14 cellular contexts compared by ENCODE assay signal in the genomic region with DNA sequence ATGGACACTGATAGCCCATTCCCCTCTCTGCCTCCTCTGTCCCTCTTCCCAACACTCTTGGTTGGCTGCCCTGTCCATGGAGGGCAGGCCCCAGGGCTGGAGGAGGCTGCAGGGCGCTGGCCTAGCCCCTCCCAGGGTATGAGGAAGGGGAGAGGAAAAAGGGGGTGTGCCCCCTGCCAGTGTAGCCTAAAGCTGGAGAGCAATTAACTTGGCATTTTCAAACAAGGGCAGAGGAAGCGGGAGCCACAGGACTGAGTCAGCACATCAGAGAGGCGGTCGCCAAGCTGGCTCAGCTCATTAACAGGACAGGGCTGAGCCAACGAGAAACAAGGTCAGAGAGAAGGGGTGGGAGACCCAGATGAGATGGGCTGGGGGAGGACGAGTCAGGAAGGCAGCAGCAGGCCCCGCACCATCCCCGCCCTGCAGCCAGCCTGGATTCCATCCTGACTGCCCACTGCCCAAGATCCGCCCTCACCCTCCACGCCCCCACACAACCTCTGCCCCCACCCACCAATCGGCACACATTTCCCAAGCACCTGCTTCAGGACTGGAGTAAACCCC.
DNase-seq lines count a peak whose midpoint lies in the region; ATAC-seq, FAIRE-seq and TF ChIP-seq lines count a peak whose summit lies in the region.
"Had no signal": no experiment of that assay in that cellular context is flagged by ENCODE, and none has a peak within 500 bp of the region (broad histone marks: within the 10 kb centered on the region; RNA-seq: fewer than 3 reads in every experiment).

No MANE protein-coding gene starts in this region.

- WGBS in psoas muscle, 3 donors, result 57 to 63% (median 59%) methylated on average over 10 to 11 of the region's 11 CpGs
- 56 to 58% methylated on average over 3 to 11 of the region's 11 CpGs for WGBS in transverse colon (ENCODE audit: low coverage in 1 of 2), 2 donors

- ATAC-seq in psoas muscle, result no peak
- ATAC-seq in GM21367 (IDR thresholded peaks at IDR 0.05; ENCODE audit: unreplicated experiment), result no peak
- ATAC-seq in activated CD8-positive, alpha-beta T cell treated with anti-CD3 and anti-CD28 coated beads, Interleukin-2, amount 10 ng/mL, durations not matched to agents 7 days and 5 days, result no peak

- H3K27me3 Mint-ChIP-seq in activated CD8-positive, alpha-beta T cell treated with anti-CD3 and anti-CD28 coated beads, Interleukin-2, amount 10 ng/mL, durations not matched to agents 7 days and 5 days (ENCODE audit: low read depth), result no peaks in the 10 kb centered on the region
- H3K27me3 Mint-ChIP-seq: activated naive CD4-positive, alpha-beta T cell treated with anti-CD3 and anti-CD28 coated beads, Interleukin-2, amount 50 U/mL, for 24 hours had no signal

- H3K9me3 ChIP-seq in psoas muscle (no peaks in the 10 kb centered on the region), transverse colon (no peaks in the 10 kb centered on the region)
- H3K9me3 ChIP-seq: SJCRH30 had no signal

- H3K4me3 ChIP-seq in bronchial epithelial cell (ENCODE audit: low read depth, low read length) (no peak overlapping the region), psoas muscle (no peak overlapping the region), transverse colon (no peak overlapping the region)
- H3K4me3 ChIP-seq: SJCRH30 had no signal

- in situ Hi-C loops in transverse colon (cut with MboI; ENCODE audit: low pct_ligation_motif_present in 1 of 4, low pct_unique_long_range_greater_than_20kb in 1 of 4, low sequenced_read_pairs in 3 of 4), result loop anchor here in 1 of 4 donors (25.0 kb wide), 2 partner anchors 484 to 1359 kb away; no protein-coding TSS in a partner anchor

- H3K4me1 ChIP-seq in psoas muscle (no peaks in the 10 kb centered on the region), transverse colon (peaks cover 0 to 6% (median 2%) of the 10 kb centered on the region in 4 donors)
- H3K4me1 ChIP-seq: SJCRH30 had no signal

- intact Hi-C loops in psoas muscle (cut with DNase I) (no loop called here), transverse colon (cut with DNase I; ENCODE audit: low total_unique reads) (no loop called here)

- DNase-seq in EL, result peak; percentile 29
- DNase-seq in M059J (ENCODE audit: low read depth), result peak; percentile 53
- peak; percentile 48 for DNase-seq in bronchial epithelial cell (ENCODE audit: low read depth)
- peak; percentile 74 for DNase-seq in mesenteric fat pad (ENCODE audit: low spot score)
- no peak for DNase-seq in psoas muscle
- no peak for DNase-seq in transverse colon
- no peak for DNase-seq in activated CD8-positive, alpha-beta T cell treated with anti-CD3 and anti-CD28 coated beads, Interleukin-2, amount 10 ng/mL, durations not matched to agents 7 days and 5 days
- DNase-seq: CD4-positive, alpha-beta memory T cell; hippocampal formation; SJCRH30; stimulated activated CD4-positive, alpha-beta T cell treated with anti-CD3 and anti-CD28 coated beads, Interleukin-12 subunit alpha, Interleukin-12 subunit beta, amount 100 ng/mL, for 4 hours had no signal

- no peaks in the 10 kb centered on the region for H3K9me3 Mint-ChIP-seq in activated CD8-positive, alpha-beta T cell treated with anti-CD3 and anti-CD28 coated beads, Interleukin-2, amount 10 ng/mL, durations not matched to agents 7 days and 5 days (ENCODE audit: insufficient read depth)
- H3K9me3 Mint-ChIP-seq: activated naive CD4-positive, alpha-beta T cell treated with anti-CD3 and anti-CD28 coated beads, Interleukin-2, amount 50 U/mL, for 24 hours; CD4-positive, alpha-beta memory T cell had no signal

- CTCF ChIA-PET in activated CD8-positive, alpha-beta T cell treated with anti-CD3 and anti-CD28 coated beads, Interleukin-2, amount 10 ng/mL, durations not matched to agents 7 days and 5 days (lab: Charles Lee), result no interaction called here

- H3K4me3 Mint-ChIP-seq in activated CD8-positive, alpha-beta T cell treated with anti-CD3 and anti-CD28 coated beads, Interleukin-2, amount 10 ng/mL, durations not matched to agents 7 days and 5 days, result no peak overlapping the region
- H3K4me3 Mint-ChIP-seq: activated naive CD4-positive, alpha-beta T cell treated with anti-CD3 and anti-CD28 coated beads, Interleukin-2, amount 50 U/mL, for 24 hours; CD4-positive, alpha-beta memory T cell had no signal

- no peak for TF ChIP-seq POLR2A in transverse colon (IDR thresholded peaks at IDR 0.05)

- FAIRE-seq in bronchial epithelial cell (lab: Jason Lieb, UNC), result no peak
- FAIRE-seq: GM12892 had no signal

- TF ChIP-seq CTCF in bronchial epithelial cell (IDR thresholded peaks at IDR 0.05; ENCODE audit: insufficient read depth, low read length, severe bottlenecking) (no peak), psoas muscle (IDR thresholded peaks at IDR 0.05) (no peak), transverse colon (IDR thresholded peaks at IDR 0.05) (no peak)

- H3K27ac Mint-ChIP-seq in activated CD8-positive, alpha-beta T cell treated with anti-CD3 and anti-CD28 coated beads, Interleukin-2, amount 10 ng/mL, durations not matched to agents 7 days and 5 days, result no peak overlapping the region
- H3K27ac Mint-ChIP-seq: activated naive CD4-positive, alpha-beta T cell treated with anti-CD3 and anti-CD28 coated beads, Interleukin-2, amount 50 U/mL, for 24 hours had no signal

- H3K36me3 ChIP-seq in bronchial epithelial cell (ENCODE audit: control insufficient read depth, insufficient read depth, low read length) (no peaks in the 10 kb centered on the region), psoas muscle (ENCODE audit: insufficient read depth in 1 of 2, low read depth in 1 of 2) (no peaks in the 10 kb centered on the region), transverse colon (no peaks in the 10 kb centered on the region)
- H3K36me3 ChIP-seq: SJCRH30 had no signal

- H3K36me3 Mint-ChIP-seq in activated CD8-positive, alpha-beta T cell treated with anti-CD3 and anti-CD28 coated beads, Interleukin-2, amount 10 ng/mL, durations not matched to agents 7 days and 5 days (ENCODE audit: low read depth), result no peaks in the 10 kb centered on the region
- H3K36me3 Mint-ChIP-seq: activated naive CD4-positive, alpha-beta T cell treated with anti-CD3 and anti-CD28 coated beads, Interleukin-2, amount 50 U/mL, for 24 hours; CD4-positive, alpha-beta memory T cell had no signal

- H3K4me1 Mint-ChIP-seq in activated CD8-positive, alpha-beta T cell treated with anti-CD3 and anti-CD28 coated beads, Interleukin-2, amount 10 ng/mL, durations not matched to agents 7 days and 5 days (ENCODE audit: low read depth), result no peaks in the 10 kb centered on the region
- H3K4me1 Mint-ChIP-seq: activated naive CD4-positive, alpha-beta T cell treated with anti-CD3 and anti-CD28 coated beads, Interleukin-2, amount 50 U/mL, for 24 hours had no signal

- H3K27ac ChIP-seq in psoas muscle (no peak overlapping the region), transverse colon (no peak overlapping the region)
- H3K27ac ChIP-seq: SJCRH30 had no signal

- POLR2A ChIA-PET in activated CD8-positive, alpha-beta T cell treated with anti-CD3 and anti-CD28 coated beads, Interleukin-2, amount 10 ng/mL, durations not matched to agents 7 days and 5 days (lab: Charles Lee), result no interaction called here

- TF ChIP-seq EP300 in transverse colon (IDR thresholded peaks at IDR 0.05; ENCODE audit: low read depth), result no peak

- H3K27me3 ChIP-seq in bronchial epithelial cell (ENCODE audit: control insufficient read depth, insufficient read depth, low read length) (no peaks in the 10 kb centered on the region), psoas muscle (ENCODE audit: insufficient read depth in 3 of 3, low read length in 2 of 3) (no peaks in the 10 kb centered on the region), transverse colon (peaks cover 5% of the 10 kb centered on the region)
- H3K27me3 ChIP-seq: SJCRH30 had no signal

Comparison
In these comparisons a context has a peak if more than half of its experiments do, and no peak if none do; other contexts are left out.
1. DNase-seq: peak in EL (single experiment), M059J (single experiment), bronchial epithelial cell (single experiment) and mesenteric fat pad (single experiment); none in psoas muscle (0 of 2), transverse colon (single experiment) and activated CD8-positive, alpha-beta T cell treated with anti-CD3 and anti-CD28 coated beads, Interleukin-2, amount 10 ng/mL, durations not matched to agents 7 days and 5 days (single experiment).